Comparison of ENCODE assay signal across 6 cellular contexts in the genomic region with DNA sequence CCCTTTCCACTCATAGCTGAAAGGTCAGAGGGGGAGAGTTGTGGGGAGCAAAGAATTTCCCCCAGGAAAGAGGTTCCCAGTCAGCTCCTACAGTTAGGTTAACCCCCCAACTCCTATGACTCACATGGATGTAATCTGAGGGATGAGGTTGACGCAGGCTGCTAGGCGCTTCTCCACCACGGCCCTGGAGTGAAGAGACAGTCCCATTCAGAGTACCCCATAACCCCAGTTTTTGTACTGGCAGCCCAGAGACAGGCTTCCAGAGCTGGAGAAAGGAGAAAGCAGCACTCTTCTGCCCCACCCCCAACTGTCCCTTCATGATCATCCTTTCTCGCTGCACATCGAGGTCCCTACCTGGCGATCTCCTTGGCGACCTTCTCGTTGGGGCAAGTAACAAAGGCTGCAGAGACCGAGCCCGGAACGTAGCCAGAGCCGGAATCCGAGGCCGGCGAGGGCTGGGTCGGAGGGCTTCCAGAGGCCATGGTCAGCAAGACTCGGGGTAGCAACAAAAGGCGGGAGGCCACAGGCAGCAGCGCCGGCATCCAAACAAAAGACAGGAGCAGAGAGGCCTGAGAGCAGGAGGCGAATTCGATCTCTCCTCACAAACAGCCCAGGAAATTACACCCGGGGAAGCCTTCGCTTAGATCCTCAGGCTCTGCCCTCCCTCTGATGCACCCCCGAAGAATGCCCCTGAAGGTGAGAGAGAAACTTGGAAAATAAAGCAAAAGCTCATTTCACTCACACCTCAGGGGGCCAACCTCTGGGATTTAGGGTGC. TPM values are rescaled to one million over a fixed set of nuclear protein-coding genes. Genes with fewer than 3 reads are reported as not detected.
DNase-seq lines count a peak whose midpoint lies in the region; ATAC-seq and TF ChIP-seq lines count a peak whose summit lies in the region.

No MANE protein-coding gene starts in this region.

- no peaks in the 10 kb centered on the region for H3K36me3 ChIP-seq in endocrine pancreas (ENCODE audit: control insufficient read depth, insufficient read depth, low read length)
- H3K36me3 ChIP-seq in gastrocnemius medialis: peaks cover 3 to 42% of the 10 kb centered on the region in 2 donors

- H3K4me1 ChIP-seq in endocrine pancreas (ENCODE audit: control insufficient read depth, insufficient read depth, low read length): no peaks in the 10 kb centered on the region
- H3K4me1 ChIP-seq in gastrocnemius medialis: peaks cover 22 to 23% of the 10 kb centered on the region in 2 donors

- TF ChIP-seq POLR2A in gastrocnemius medialis (IDR thresholded peaks at IDR 0.05): no peak

- peak overlapping the region; percentile 84 to 94 (median 88) for H3K27ac ChIP-seq in gastrocnemius medialis

- intact Hi-C loops in gastrocnemius medialis (cut with DNase I; ENCODE audit: low total_unique reads): loop anchor here (5.0 kb wide), 1 partner anchor 215 kb away; a partner anchor contains a TSS

- no peak for TF ChIP-seq CTCF in gastrocnemius medialis (IDR thresholded peaks at IDR 0.05 in 4 of 5, conservative IDR thresholded peaks at IDR 0.05 in 1 of 5)

- H3K27me3 ChIP-seq in endocrine pancreas (ENCODE audit: control insufficient read depth, insufficient read depth, low read length) (no peaks in the 10 kb centered on the region), gastrocnemius medialis (no peaks in the 10 kb centered on the region)

- no peak for ATAC-seq in gastrocnemius medialis
- no peak for ATAC-seq in HG03571 (IDR thresholded peaks at IDR 0.05; ENCODE audit: unreplicated experiment)

- peak; percentile 83 for DNase-seq in AG08395 (ENCODE audit: low spot score)
- peak; percentile 31 for DNase-seq in LoVo (ENCODE audit: low spot score)
- DNase-seq in gastrocnemius medialis: no peak
- no peak for DNase-seq in islet precursor cell

- H3K4me3 ChIP-seq in endocrine pancreas (ENCODE audit: control insufficient read depth, insufficient read depth, low read length) (peak overlapping the region; percentile 70), gastrocnemius medialis (peak overlapping the region; percentile 62 to 74 (median 72))

- H3K9ac ChIP-seq in endocrine pancreas (ENCODE audit: control insufficient read depth, insufficient read depth, low read length): peak overlapping the region; percentile 63

- H3K9me3 ChIP-seq in endocrine pancreas (ENCODE audit: control insufficient read depth, low read length) (no peaks in the 10 kb centered on the region), gastrocnemius medialis (no peaks in the 10 kb centered on the region)

- in situ Hi-C loops in gastrocnemius medialis (cut with MboI; ENCODE audit: low sequenced_read_pairs in 4 of 4): loop anchor here in 1 of 4 donors (25.0 kb wide), 1 partner anchor 455 kb away; a partner anchor contains a TSS

RNA-seq across cellular contexts. Expression of a gene that starts 0.6 kb away (rescaled TPM):
- 100 to 1,000 TPM in 2 of 4 donors, 10 to 100 TPM in 2; 69.9 to 119 (median 93.2) TPM for total RNA-seq in gastrocnemius medialis

RNA-seq across cellular contexts. Expression of a gene that starts 2.5 kb away (rescaled TPM):
- total RNA-seq in gastrocnemius medialis: 1 to 10 TPM in 3 of 4 donors, under 1 TPM in 1; 0.71 to 2.3 (median 1.3) TPM

RNA-seq across cellular contexts. Expression of a gene that starts 6.5 kb away (rescaled TPM):
- total RNA-seq in gastrocnemius medialis: 10 to 100 TPM; 53.5 to 65.8 (median 62.9) TPM

RNA-seq across cellular contexts. Expression of a gene that starts 25.7 kb away (rescaled TPM):
- 1 to 10 TPM in 1 of 4 donors, under 1 TPM in 1, not detected in 2; 0.64 to 1.4 TPM for total RNA-seq in gastrocnemius medialis

RNA-seq across cellular contexts. Expression of a gene that starts 37.1 kb away (rescaled TPM):
- 1 to 10 TPM in 2 of 4 donors, under 1 TPM in 2; 0.82 to 2.2 (median 1.2) TPM for total RNA-seq in gastrocnemius medialis

Comparison
In these comparisons a context has a peak if more than half of its experiments do, and no peak if none do; other contexts are left out.
1. DNase-seq: peak in AG08395 (single experiment) and LoVo (single experiment); none in gastrocnemius medialis (0 of 2) and islet precursor cell (single experiment).